ENCODE assay signal across 1 cellular context in the genomic region with DNA sequence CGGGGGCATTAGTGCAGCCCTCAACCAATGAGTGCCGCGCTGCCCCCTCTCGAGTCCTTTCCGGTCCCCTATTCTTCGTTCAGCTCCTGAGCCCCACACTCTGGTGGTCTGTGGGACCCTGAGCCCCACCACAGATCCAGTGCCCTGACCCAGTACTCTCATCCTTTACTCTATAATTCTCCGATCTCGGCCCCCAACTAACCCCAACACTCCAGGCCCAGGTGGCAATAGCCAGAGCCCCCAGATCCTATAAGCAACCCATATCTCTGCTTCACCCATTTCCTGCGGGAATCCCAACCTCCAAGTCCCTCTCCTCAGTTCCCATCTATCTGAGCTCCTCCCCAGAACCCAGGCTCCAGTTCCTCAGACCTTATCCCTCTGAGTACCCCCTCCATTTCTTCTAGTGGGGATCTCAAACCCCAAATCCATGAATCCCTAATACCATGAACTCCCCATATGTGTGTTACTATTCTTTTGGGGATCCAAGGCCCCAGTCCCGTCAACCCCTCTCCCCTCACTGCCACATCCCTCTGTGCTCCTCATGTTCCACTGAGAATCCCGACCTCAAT.
A peak's percentile ranks its signal among the peaks of the same experiment; 100 is the strongest.
TF ChIP-seq lines count a peak whose summit lies in the region.

No MANE protein-coding gene starts in this region.

TF ChIP-seq in GM12878, 131 proteins besides CTCF, POLR2A, EP300 and RAD21:
- TF ChIP-seq CUX1 (IDR thresholded peaks at IDR 0.05; ENCODE audit: insufficient replicate concordance, low read depth, low read length) (no peak), IRF3 (IDR thresholded peaks at IDR 0.05) (no peak), BACH1 (IDR thresholded peaks at IDR 0.05; ENCODE audit: borderline replicate concordance) (peak; percentile 44; the same call in 1 of the 2 replicates), CEBPZ (IDR thresholded peaks at IDR 0.05; ENCODE audit: low read depth, low read length) (no peak), LARP7 (IDR thresholded peaks at IDR 0.05) (0 out of 2 replicates have a peak, but pooled peaks have one; percentile 44), IKZF2 (IDR thresholded peaks at IDR 0.05) (peak in 1 of 2 experiments; percentile 46; a peak in 1 of 4 replicates), ZNF207 (IDR thresholded peaks at IDR 0.05; ENCODE audit: borderline replicate concordance) (0 out of 2 replicates have a peak, but pooled peaks have one; percentile 29), KLF5 (IDR thresholded peaks at IDR 0.05; ENCODE audit: partially characterized antibody) (no peak), SMAD1 (IDR thresholded peaks at IDR 0.05; ENCODE audit: low read depth, partially characterized antibody) (peak; percentile 67), RUNX3 (IDR thresholded peaks at IDR 0.05; ENCODE audit: low read length) (peak; percentile 12), ASH2L (IDR thresholded peaks at IDR 0.05; ENCODE audit: borderline replicate concordance, low read depth) (no peak), POLR2AphosphoS2 (IDR thresholded peaks at IDR 0.05; ENCODE audit: low read depth, low read length) (0 out of 2 replicates have a peak, but pooled peaks have one; percentile 35), TCF3 (IDR thresholded peaks at IDR 0.05; ENCODE audit: borderline replicate concordance, insufficient read depth, low read depth, low read length) (no peak), SUPT20H (IDR thresholded peaks at IDR 0.05; ENCODE audit: borderline replicate concordance, control insufficient read depth, low read depth, low read length) (no peak), RELB (IDR thresholded peaks at IDR 0.05; ENCODE audit: low read depth) (0 out of 2 replicates have a peak, but pooled peaks have one; percentile 44), POLR2AphosphoS5 (IDR thresholded peaks at IDR 0.05; ENCODE audit: low read length) (peak; percentile 49; the same call in 1 of the 2 replicates), MTA2 (IDR thresholded peaks at IDR 0.05; ENCODE audit: low read depth) (0 out of 2 replicates have a peak, but pooled peaks have one; percentile 29)
- TF ChIP-seq, protein P1, sequence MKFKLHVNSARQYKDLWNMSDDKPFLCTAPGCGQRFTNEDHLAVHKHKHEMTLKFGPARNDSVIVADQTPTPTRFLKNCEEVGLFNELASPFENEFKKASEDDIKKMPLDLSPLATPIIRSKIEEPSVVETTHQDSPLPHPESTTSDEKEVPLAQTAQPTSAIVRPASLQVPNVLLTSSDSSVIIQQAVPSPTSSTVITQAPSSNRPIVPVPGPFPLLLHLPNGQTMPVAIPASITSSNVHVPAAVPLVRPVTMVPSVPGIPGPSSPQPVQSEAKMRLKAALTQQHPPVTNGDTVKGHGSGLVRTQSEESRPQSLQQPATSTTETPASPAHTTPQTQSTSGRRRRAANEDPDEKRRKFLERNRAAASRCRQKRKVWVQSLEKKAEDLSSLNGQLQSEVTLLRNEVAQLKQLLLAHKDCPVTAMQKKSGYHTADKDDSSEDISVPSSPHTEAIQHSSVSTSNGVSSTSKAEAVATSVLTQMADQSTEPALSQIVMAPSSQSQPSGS (IDR thresholded peaks at IDR 0.05; ENCODE audit: low read length) = no peak
- TF ChIP-seq, protein P2, sequence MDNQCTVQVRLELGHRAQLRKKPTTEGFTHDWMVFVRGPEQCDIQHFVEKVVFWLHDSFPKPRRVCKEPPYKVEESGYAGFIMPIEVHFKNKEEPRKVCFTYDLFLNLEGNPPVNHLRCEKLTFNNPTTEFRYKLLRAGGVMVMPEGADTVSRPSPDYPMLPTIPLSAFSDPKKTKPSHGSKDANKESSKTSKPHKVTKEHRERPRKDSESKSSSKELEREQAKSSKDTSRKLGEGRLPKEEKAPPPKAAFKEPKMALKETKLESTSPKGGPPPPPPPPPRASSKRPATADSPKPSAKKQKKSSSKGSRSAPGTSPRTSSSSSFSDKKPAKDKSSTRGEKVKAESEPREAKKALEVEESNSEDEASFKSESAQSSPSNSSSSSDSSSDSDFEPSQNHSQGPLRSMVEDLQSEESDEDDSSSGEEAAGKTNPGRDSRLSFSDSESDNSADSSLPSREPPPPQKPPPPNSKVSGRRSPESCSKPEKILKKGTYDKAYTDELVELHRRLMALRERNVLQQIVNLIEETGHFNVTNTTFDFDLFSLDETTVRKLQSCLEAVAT (IDR thresholded peaks at IDR 0.05) = peak; percentile 72
